Comparison of ENCODE assay signal across 13 cellular contexts in genomic region chr4:147761218-147761883, GRCh38. TPM values are rescaled to one million over a fixed set of nuclear protein-coding genes. Genes with fewer than 3 reads are reported as not detected.
DNase-seq lines count a peak whose midpoint lies in the region; ATAC-seq, FAIRE-seq and TF ChIP-seq lines count a peak whose summit lies in the region.
"Had no signal": no experiment of that assay in that cellular context is flagged by ENCODE, and none has a peak within 500 bp of the region (broad histone marks: within the 10 kb centered on the region; RNA-seq: fewer than 3 reads in every experiment).

No MANE protein-coding gene starts in this region.

- H2AFZ ChIP-seq in KMS-11 (ENCODE audit: low read depth) = no peak overlapping the region

- H3K4me3 ChIP-seq in KMS-11 (IDR thresholded peaks at IDR 0.05; ENCODE audit: insufficient read depth, low read depth, low read length) (no peak overlapping the region), rectal smooth muscle tissue (ENCODE audit: low read length) (no peak overlapping the region), pancreas (no peak overlapping the region), left lung (no peak overlapping the region)
- H3K4me3 ChIP-seq: adrenal gland had no signal

- WGBS in pancreas, 2 donors = 68 to 74% methylated on average over 7 of the region's 7 CpGs

- H3K9ac ChIP-seq in KMS-11 = no peak overlapping the region
- no peak overlapping the region for H3K9ac ChIP-seq in rectal smooth muscle tissue (ENCODE audit: low read length)

- H3K9me3 ChIP-seq in pancreas (no peaks in the 10 kb centered on the region), left lung (no peaks in the 10 kb centered on the region)
- H3K9me3 ChIP-seq: adrenal gland had no signal

- intact Hi-C loops in pancreas (cut with DNase I) (no loop called here), left lung (cut with DNase I) (no loop called here)

- FAIRE-seq in pancreas (lab: Jason Lieb, UNC) = no peak

- TF ChIP-seq CTCF in KMS-11 (conservative IDR thresholded peaks at IDR 0.05; ENCODE audit: low read depth, low read length) (no peak), pancreas (IDR thresholded peaks at IDR 0.05) (no peak), left lung (IDR thresholded peaks at IDR 0.05) (no peak)

- H3K4me1 ChIP-seq in KMS-11 (ENCODE audit: low read depth, poor library complexity, severe bottlenecking) = peaks cover 38% of the 10 kb centered on the region
- peaks cover 18% of the 10 kb centered on the region for H3K4me1 ChIP-seq in rectal smooth muscle tissue (ENCODE audit: control insufficient read depth, insufficient read depth, low read length)
- peaks cover 6 to 17% (median 10%) of the 10 kb centered on the region in 3 donors for H3K4me1 ChIP-seq in pancreas
- H3K4me1 ChIP-seq in left lung = no peaks in the 10 kb centered on the region

- no peak for DNase-seq in HT-29 (ENCODE audit: low spot score)
- no peak for DNase-seq in pancreas
- DNase-seq in left lung = no peak
- DNase-seq: activated CD4-positive, alpha-beta T cell treated with anti-CD3 and anti-CD28 coated beads for 36 hours; activated T-cell treated with anti-CD3 and anti-CD28 coated beads, Interleukin-2, amount 50 U/mL, for 24 hours; CD4-positive, CD25-positive, alpha-beta regulatory T cell; NCI-H1092; T-cell had no signal

- peaks cover 18% of the 10 kb centered on the region; the same call in 1 of the 2 replicates for H4K20me1 ChIP-seq in KMS-11 (ENCODE audit: insufficient read depth)

- H3K27ac ChIP-seq in KMS-11 (peak overlapping the region; percentile 23; the same call in 1 of the 2 replicates), rectal smooth muscle tissue (ENCODE audit: low read depth, low read length) (peak overlapping the region; percentile 51), pancreas (no peak overlapping the region), left lung (no peak overlapping the region)
- H3K27ac ChIP-seq: adrenal gland had no signal

- no peaks in the 10 kb centered on the region for H3K36me3 ChIP-seq in KMS-11 (ENCODE audit: insufficient read depth)
- no peaks in the 10 kb centered on the region for H3K36me3 ChIP-seq in rectal smooth muscle tissue (ENCODE audit: control insufficient read depth, insufficient read depth, low read length)
- H3K36me3 ChIP-seq in pancreas = no peaks in the 10 kb centered on the region
- H3K36me3 ChIP-seq in left lung = no peaks in the 10 kb centered on the region
- H3K36me3 ChIP-seq: adrenal gland had no signal

- ATAC-seq in GM19023 (IDR thresholded peaks at IDR 0.05; ENCODE audit: unreplicated experiment) = peak; percentile 58
- ATAC-seq in HG02571 (IDR thresholded peaks at IDR 0.05; ENCODE audit: unreplicated experiment) = peak; percentile 54
- ATAC-seq in pancreas = no peak
- ATAC-seq in left lung = no peak
- ATAC-seq: activated CD4-positive, alpha-beta T cell treated with anti-CD3 and anti-CD28 coated beads for 36 hours; T-cell had no signal

- H3K27me3 ChIP-seq in KMS-11 (ENCODE audit: insufficient read depth, low read depth) (no peaks in the 10 kb centered on the region), rectal smooth muscle tissue (ENCODE audit: control insufficient read depth, insufficient read depth, low read length) (no peaks in the 10 kb centered on the region), pancreas (no peaks in the 10 kb centered on the region), left lung (no peaks in the 10 kb centered on the region)
- H3K27me3 ChIP-seq: adrenal gland had no signal

- peak overlapping the region; percentile 40 for H3K4me2 ChIP-seq in KMS-11

- H3K79me2 ChIP-seq in KMS-11 (ENCODE audit: insufficient read depth, low read depth) = peaks cover 82% of the 10 kb centered on the region

RNA-seq across cellular contexts. Expression of gene ARHGAP10, which starts 29.5 kb away (rescaled TPM):
- 4.3 and 9.3 TPM in 2 replicates for total RNA-seq in HT-29 (2014; rRNA removed; shearing (Covaris generic))
- total RNA-seq in pancreas (10 to 100 TPM in 2 of 6 donors, 1 to 10 TPM in 4; 6.6 to 14.8 (median 9.8) TPM), left lung (10 to 100 TPM; 22.0 to 25.4 TPM)
- polyA plus RNA-seq in pancreas = 1 to 10 TPM; 6.3 to 6.5 TPM

Comparison
In these comparisons a context has a peak if more than half of its experiments do, and no peak if none do; other contexts are left out.
1. ATAC-seq: peak in GM19023 (single experiment) and HG02571 (single experiment); none in pancreas (0 of 4) and left lung (single experiment).
2. H3K27ac ChIP-seq: peak in KMS-11 (single experiment) and rectal smooth muscle tissue (single experiment); none in pancreas (0 of 4) and left lung (0 of 2).